ENCODE assay signal across 1 cellular context in the genomic region with DNA sequence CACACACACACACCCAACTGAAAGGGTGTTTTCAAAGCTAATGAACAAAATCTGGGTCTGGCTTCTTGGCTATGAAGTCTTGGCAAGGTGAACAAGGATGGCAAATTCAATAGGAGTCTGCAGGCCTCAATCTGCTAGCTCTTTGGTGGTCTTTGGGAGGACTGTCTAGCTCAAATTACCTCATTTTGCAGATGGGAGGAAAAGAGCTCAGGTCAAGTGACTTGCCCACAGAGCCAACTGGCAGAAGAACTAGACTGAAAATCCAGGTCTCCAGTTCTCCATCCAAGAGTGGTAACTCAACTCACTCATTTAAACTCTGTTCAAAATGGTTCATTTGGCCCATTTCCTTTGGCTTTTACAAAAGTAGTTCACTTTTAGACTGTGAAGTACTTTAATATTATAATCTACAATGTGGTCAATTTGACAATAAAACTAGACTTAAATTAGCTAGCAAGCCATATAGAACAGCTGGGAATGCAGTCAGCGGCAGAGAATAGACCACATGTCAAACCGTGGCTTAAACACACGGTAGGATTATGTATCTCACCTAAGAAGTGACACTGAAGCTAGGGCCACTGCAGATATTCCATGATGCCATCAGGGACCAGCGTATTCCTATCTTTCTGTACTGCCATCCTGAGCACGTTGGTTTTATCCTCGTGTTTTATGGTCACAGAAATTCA.
TF ChIP-seq lines count a peak whose summit lies in the region.

No MANE protein-coding gene starts in this region.

TF ChIP-seq in GM23338, 12 proteins besides CTCF, POLR2A, EP300 and RAD21 (continued from another document):
- TF ChIP-seq, protein P1, sequence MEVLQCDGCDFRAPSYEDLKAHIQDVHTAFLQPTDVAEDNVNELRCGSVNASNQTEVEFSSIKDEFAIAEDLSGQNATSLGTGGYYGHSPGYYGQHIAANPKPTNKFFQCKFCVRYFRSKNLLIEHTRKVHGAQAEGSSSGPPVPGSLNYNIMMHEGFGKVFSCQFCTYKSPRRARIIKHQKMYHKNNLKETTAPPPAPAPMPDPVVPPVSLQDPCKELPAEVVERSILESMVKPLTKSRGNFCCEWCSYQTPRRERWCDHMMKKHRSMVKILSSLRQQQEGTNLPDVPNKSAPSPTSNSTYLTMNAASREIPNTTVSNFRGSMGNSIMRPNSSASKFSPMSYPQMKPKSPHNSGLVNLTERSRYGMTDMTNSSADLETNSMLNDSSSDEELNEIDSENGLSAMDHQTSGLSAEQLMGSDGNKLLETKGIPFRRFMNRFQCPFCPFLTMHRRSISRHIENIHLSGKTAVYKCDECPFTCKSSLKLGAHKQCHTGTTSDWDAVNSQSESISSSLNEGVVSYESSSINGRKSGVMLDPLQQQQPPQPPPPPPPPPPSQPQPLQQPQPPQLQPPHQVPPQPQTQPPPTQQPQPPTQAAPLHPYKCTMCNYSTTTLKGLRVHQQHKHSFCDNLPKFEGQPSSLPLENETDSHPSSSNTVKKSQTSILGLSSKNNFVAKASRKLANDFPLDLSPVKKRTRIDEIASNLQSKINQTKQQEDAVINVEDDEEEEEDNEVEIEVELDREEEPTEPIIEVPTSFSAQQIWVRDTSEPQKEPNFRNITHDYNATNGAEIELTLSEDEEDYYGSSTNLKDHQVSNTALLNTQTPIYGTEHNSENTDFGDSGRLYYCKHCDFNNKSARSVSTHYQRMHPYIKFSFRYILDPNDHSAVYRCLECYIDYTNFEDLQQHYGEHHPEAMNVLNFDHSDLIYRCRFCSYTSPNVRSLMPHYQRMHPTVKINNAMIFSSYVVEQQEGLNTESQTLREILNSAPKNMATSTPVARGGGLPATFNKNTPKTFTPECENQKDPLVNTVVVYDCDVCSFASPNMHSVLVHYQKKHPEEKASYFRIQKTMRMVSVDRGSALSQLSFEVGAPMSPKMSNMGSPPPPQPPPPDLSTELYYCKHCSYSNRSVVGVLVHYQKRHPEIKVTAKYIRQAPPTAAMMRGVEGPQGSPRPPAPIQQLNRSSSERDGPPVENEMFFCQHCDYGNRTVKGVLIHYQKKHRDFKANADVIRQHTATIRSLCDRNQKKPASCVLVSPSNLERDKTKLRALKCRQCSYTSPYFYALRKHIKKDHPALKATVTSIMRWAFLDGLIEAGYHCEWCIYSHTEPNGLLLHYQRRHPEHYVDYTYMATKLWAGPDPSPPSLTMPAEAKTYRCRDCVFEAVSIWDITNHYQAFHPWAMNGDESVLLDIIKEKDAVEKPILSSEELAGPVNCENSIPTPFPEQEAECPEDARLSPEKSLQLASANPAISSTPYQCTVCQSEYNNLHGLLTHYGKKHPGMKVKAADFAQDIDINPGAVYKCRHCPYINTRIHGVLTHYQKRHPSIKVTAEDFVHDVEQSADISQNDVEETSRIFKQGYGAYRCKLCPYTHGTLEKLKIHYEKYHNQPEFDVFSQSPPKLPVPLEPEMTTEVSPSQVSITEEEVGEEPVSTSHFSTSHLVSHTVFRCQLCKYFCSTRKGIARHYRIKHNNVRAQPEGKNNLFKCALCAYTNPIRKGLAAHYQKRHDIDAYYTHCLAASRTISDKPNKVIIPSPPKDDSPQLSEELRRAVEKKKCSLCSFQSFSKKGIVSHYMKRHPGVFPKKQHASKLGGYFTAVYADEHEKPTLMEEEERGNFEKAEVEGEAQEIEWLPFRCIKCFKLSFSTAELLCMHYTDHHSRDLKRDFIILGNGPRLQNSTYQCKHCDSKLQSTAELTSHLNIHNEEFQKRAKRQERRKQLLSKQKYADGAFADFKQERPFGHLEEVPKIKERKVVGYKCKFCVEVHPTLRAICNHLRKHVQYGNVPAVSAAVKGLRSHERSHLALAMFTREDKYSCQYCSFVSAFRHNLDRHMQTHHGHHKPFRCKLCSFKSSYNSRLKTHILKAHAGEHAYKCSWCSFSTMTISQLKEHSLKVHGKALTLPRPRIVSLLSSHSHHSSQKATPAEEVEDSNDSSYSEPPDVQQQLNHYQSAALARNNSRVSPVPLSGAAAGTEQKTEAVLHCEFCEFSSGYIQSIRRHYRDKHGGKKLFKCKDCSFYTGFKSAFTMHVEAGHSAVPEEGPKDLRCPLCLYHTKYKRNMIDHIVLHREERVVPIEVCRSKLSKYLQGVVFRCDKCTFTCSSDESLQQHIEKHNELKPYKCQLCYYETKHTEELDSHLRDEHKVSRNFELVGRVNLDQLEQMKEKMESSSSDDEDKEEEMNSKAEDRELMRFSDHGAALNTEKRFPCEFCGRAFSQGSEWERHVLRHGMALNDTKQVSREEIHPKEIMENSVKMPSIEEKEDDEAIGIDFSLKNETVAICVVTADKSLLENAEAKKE (CRISPR knock-in tag; IDR thresholded peaks at IDR 0.05): no peak
- TF ChIP-seq POLR2AphosphoS5 (IDR thresholded peaks at IDR 0.05; ENCODE audit: low read depth): no peak
- no peak for TF ChIP-seq NANOG (IDR thresholded peaks at IDR 0.05; ENCODE audit: borderline replicate concordance)
- no peak for TF ChIP-seq CREB1 (CRISPR knock-in tag; IDR thresholded peaks at IDR 0.05; ENCODE audit: low read depth)
- no peak for TF ChIP-seq JUNB (IDR thresholded peaks at IDR 0.05; ENCODE audit: unreplicated experiment)
- TF ChIP-seq, protein P2, sequence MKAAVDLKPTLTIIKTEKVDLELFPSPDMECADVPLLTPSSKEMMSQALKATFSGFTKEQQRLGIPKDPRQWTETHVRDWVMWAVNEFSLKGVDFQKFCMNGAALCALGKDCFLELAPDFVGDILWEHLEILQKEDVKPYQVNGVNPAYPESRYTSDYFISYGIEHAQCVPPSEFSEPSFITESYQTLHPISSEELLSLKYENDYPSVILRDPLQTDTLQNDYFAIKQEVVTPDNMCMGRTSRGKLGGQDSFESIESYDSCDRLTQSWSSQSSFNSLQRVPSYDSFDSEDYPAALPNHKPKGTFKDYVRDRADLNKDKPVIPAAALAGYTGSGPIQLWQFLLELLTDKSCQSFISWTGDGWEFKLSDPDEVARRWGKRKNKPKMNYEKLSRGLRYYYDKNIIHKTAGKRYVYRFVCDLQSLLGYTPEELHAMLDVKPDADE (IDR thresholded peaks at IDR 0.05): no peak
- TF ChIP-seq EZH2phosphoT487 (IDR thresholded peaks at IDR 0.05; ENCODE audit: unreplicated experiment): no peak
- TF ChIP-seq EZH2 (IDR thresholded peaks at IDR 0.05; ENCODE audit: low read depth, unreplicated experiment): no peak
